Comparison of ENCODE assay signal across 1 cellular context in genomic region chr10:123148414-123149161, GRCh38.
A peak's percentile ranks its signal among the peaks of the same experiment; 100 is the strongest.
TF ChIP-seq lines count a peak whose summit lies in the region.

No MANE protein-coding gene starts in this region.

TF ChIP-seq in GM23338, 12 proteins besides CTCF, POLR2A, EP300 and RAD21 (continued from another document):
- TF ChIP-seq EZH2 (IDR thresholded peaks at IDR 0.05; ENCODE audit: low read depth, unreplicated experiment) (peak; percentile 99), ETS1 (IDR thresholded peaks at IDR 0.05) (no peak)
